Comparison of ENCODE assay signal across 33 cellular contexts in the genomic region with DNA sequence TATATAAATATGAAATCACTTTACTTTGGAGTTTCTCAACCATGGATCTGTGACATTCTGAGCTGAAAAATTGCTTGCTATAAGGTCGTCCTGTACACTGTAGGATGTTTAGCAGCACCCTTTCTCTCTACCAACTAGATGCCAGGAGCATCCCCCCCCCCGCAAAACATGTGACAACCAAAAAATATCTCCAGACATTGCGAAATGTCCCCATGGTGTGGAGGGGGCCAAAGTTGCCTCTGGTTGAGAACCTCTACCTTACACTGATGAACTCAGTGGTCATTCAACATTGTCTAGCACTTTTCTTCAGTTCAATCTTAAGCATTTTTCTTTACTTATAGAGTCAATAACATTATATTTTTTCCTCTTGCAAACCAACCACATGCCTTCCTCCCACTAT. TPM values are rescaled to one million over a fixed set of nuclear protein-coding genes. Genes with fewer than 3 reads are reported as not detected.
"Had no signal": no experiment of that assay in that cellular context is flagged by ENCODE, and none has a peak within 500 bp of the region (broad histone marks: within the 10 kb centered on the region; RNA-seq: fewer than 3 reads in every experiment).

No MANE protein-coding gene starts in this region.

- H3K9me3 Mint-ChIP-seq: activated B cell treated with CpG ODN at 0.5 μM for 24 hours; activated CD4-positive, alpha-beta memory T cell treated with anti-CD3 and anti-CD28 coated beads, Interleukin-2, amount 10 ng/mL, durations not matched to agents 7 days and 5 days; activated naive CD4-positive, alpha-beta T cell treated with anti-CD3 and anti-CD28 coated beads, Interleukin-2, amount 10 ng/mL, durations not matched to agents 7 days and 5 days; activated T-helper 17 cell treated with anti-CD3 and anti-CD28 coated beads, Interleukin-2, amount 50 U/mL, for 72 hours; T-cell had no signal

- DNase-seq: activated B cell treated with CpG ODN at 0.5 μM for 24 hours; activated CD4-positive, alpha-beta memory T cell treated with anti-CD3 and anti-CD28 coated beads, Interleukin-2, amount 10 ng/mL, durations not matched to agents 7 days and 5 days; activated CD4-positive, alpha-beta T cell treated with anti-CD3 and anti-CD28 coated beads for 1 hour; activated CD4-positive, alpha-beta T cell treated with anti-CD3 and anti-CD28 coated beads, Interleukin-2, amount 10 ng/mL, durations not matched to agents 7 days and 5 days; activated CD8-positive, alpha-beta memory T cell treated with anti-CD3 and anti-CD28 coated beads, Interleukin-2, amount 50 U/mL, for 48 hours; activated gamma-delta T cell treated with Interleukin-2 at 50 U/mL for 16 hours; activated naive CD4-positive, alpha-beta T cell treated with anti-CD3 and anti-CD28 coated beads, Interleukin-2, amount 10 ng/mL, durations not matched to agents 7 days and 5 days; activated T-cell treated with anti-CD3 and anti-CD28 coated beads, Interleukin-2, amount 50 U/mL, for 1 hour; amygdala; MG63; MV-4-11; NCI-H1092 treated with DMSO at 0.1 percent for 48 hours; NCI-H1417 treated with DMSO at 0.1 percent for 48 hours; NCI-H1694; NCI-H2029; NCI-H2107; NCI-H2171 treated with DMSO at 0.1 percent for 48 hours; NCI-H345; NCI-H510A; NCI-H69; NK-92 treated with Interleukin-12 subunit alpha and Interleukin-12 subunit beta, amount 100 ng/mL, for 24 hours; OCI-M1; RPMI8226; T-cell; T-helper 2 cell; T1000 had no signal

- H3K36me3 ChIP-seq: MG63 had no signal

- H3K4me3 Mint-ChIP-seq: activated B cell treated with CpG ODN at 0.5 μM for 24 hours; activated CD4-positive, alpha-beta memory T cell treated with anti-CD3 and anti-CD28 coated beads, Interleukin-2, amount 10 ng/mL, durations not matched to agents 7 days and 5 days; activated CD4-positive, alpha-beta T cell treated with anti-CD3 and anti-CD28 coated beads, Interleukin-2, amount 10 ng/mL, durations not matched to agents 7 days and 5 days; activated naive CD4-positive, alpha-beta T cell treated with anti-CD3 and anti-CD28 coated beads, Interleukin-2, amount 10 ng/mL, durations not matched to agents 7 days and 5 days; activated T-helper 17 cell treated with anti-CD3 and anti-CD28 coated beads, Interleukin-2, amount 50 U/mL, for 72 hours; brain; T-cell had no signal

- H3K4me1 Mint-ChIP-seq: brain had no signal

- H3K27me3 Mint-ChIP-seq: activated CD4-positive, alpha-beta memory T cell treated with anti-CD3 and anti-CD28 coated beads, Interleukin-2, amount 10 ng/mL, durations not matched to agents 7 days and 5 days; activated T-helper 17 cell treated with anti-CD3 and anti-CD28 coated beads, Interleukin-2, amount 50 U/mL, for 72 hours; T-cell had no signal

- H3K4me2 ChIP-seq: KMS-11 had no signal

- H3K36me3 Mint-ChIP-seq: activated naive CD4-positive, alpha-beta T cell treated with anti-CD3 and anti-CD28 coated beads, Interleukin-2, amount 10 ng/mL, durations not matched to agents 7 days and 5 days; brain had no signal

- H3K27ac Mint-ChIP-seq: activated B cell treated with CpG ODN at 0.5 μM for 24 hours; activated CD4-positive, alpha-beta memory T cell treated with anti-CD3 and anti-CD28 coated beads, Interleukin-2, amount 10 ng/mL, durations not matched to agents 7 days and 5 days; activated CD4-positive, alpha-beta T cell treated with anti-CD3 and anti-CD28 coated beads, Interleukin-2, amount 10 ng/mL, durations not matched to agents 7 days and 5 days; activated naive CD4-positive, alpha-beta T cell treated with anti-CD3 and anti-CD28 coated beads, Interleukin-2, amount 10 ng/mL, durations not matched to agents 7 days and 5 days; activated T-helper 17 cell treated with anti-CD3 and anti-CD28 coated beads, Interleukin-2, amount 50 U/mL, for 72 hours; brain; T-cell had no signal

- ATAC-seq: activated T-helper 17 cell treated with anti-CD3 and anti-CD28 coated beads, Interleukin-2, amount 50 U/mL, for 72 hours; Panc1; Right ventricle myocardium inferior; T-cell had no signal

- H3K4me3 ChIP-seq: MG63, SK-N-MC had no signal

- H3K27me3 ChIP-seq: MG63 had no signal

- H3K27ac ChIP-seq: KMS-11, SK-N-MC had no signal

- H3K9ac ChIP-seq: KMS-11 had no signal

- H3K9me3 ChIP-seq: MG63 had no signal

RNA-seq across cellular contexts. Expression of a gene that starts 9.2 kb away (rescaled TPM):
- total RNA-seq: activated B cell treated with CpG ODN at 0.5 μM for 24 hours, astrocyte had no signal
